10 cellular contexts compared by ENCODE assay signal in genomic region chr13:41696163-41697003, GRCh38.
DNase-seq lines count a peak whose midpoint lies in the region; ATAC-seq and TF ChIP-seq lines count a peak whose summit lies in the region.
"Had no signal": no experiment of that assay in that cellular context is flagged by ENCODE, and none has a peak within 500 bp of the region (broad histone marks: within the 10 kb centered on the region; RNA-seq: fewer than 3 reads in every experiment).

No MANE protein-coding gene starts in this region.

- DNase-seq in EH (ENCODE audit: low read depth) (peak; percentile 93), NCI-H226 (peak; percentile 79), epithelial cell of prostate (ENCODE audit: low read depth, low spot score) (peak; percentile 97), osteoblast (ENCODE audit: insufficient read length, low spot score, missing footprints) (peak; percentile 73), NCI-H187 (lab: John Stamatoyannopoulos, UW) (no peak), mesenteric fat pad (ENCODE audit: low spot score) (no peak), testis (no peak)
- DNase-seq: activated CD8-positive, alpha-beta memory T cell treated with anti-CD3 and anti-CD28 coated beads for 24 hours; KG1 had no signal

- intact Hi-C loops in testis (cut with DNase I; ENCODE audit: low total_unique reads), result no loop called here

- H3K4me3 ChIP-seq in osteoblast (ENCODE audit: insufficient read depth, low read length), result no peak overlapping the region
- H3K4me3 ChIP-seq in testis, result no peak overlapping the region

- no peaks in the 10 kb centered on the region for H3K79me2 ChIP-seq in osteoblast (ENCODE audit: insufficient read depth, low read length)

- no peaks in the 10 kb centered on the region for H3K9me3 ChIP-seq in osteoblast (ENCODE audit: low read depth, low read length)
- H3K9me3 ChIP-seq in testis, result no peaks in the 10 kb centered on the region

- ATAC-seq in HG03571 (IDR thresholded peaks at IDR 0.05; ENCODE audit: unreplicated experiment), result no peak

- H3K36me3 ChIP-seq in osteoblast (ENCODE audit: insufficient read depth, low read length) (no peaks in the 10 kb centered on the region), testis (ENCODE audit: low read depth, missing control alignments) (no peaks in the 10 kb centered on the region)

- peak overlapping the region; percentile 83 for H3K27ac ChIP-seq in epithelial cell of prostate
- peak overlapping the region; percentile 93 for H3K27ac ChIP-seq in osteoblast (ENCODE audit: low read depth, low read length)
- H3K27ac ChIP-seq in testis, result no peak overlapping the region

- TF ChIP-seq CTCF in osteoblast (IDR thresholded peaks at IDR 0.05; ENCODE audit: extremely low read depth, low read depth, low read length) (no peak), testis (IDR thresholded peaks at IDR 0.05) (no peak)

- H3K4me2 ChIP-seq in osteoblast (ENCODE audit: insufficient read depth, low read length), result peak overlapping the region; percentile 40

- H2AFZ ChIP-seq in osteoblast (ENCODE audit: low read length), result no peak overlapping the region

- H3K4me1 ChIP-seq in osteoblast (ENCODE audit: insufficient read depth, low read length) (peaks cover 49% of the 10 kb centered on the region), testis (no peaks in the 10 kb centered on the region)

- H4K20me1 ChIP-seq in osteoblast (ENCODE audit: insufficient read depth, low read length), result no peaks in the 10 kb centered on the region

- TF ChIP-seq POLR2A in testis (IDR thresholded peaks at IDR 0.05), result no peak

- H3K27me3 ChIP-seq in osteoblast (ENCODE audit: insufficient read depth, low read length) (no peaks in the 10 kb centered on the region), testis (no peaks in the 10 kb centered on the region)

Comparison
In these comparisons a context has a peak if more than half of its experiments do, and no peak if none do; other contexts are left out.
1. DNase-seq: peak in EH (single experiment), NCI-H226 (single experiment), epithelial cell of prostate (single experiment) and osteoblast (single experiment); none in NCI-H187 (0 of 2), mesenteric fat pad (single experiment) and testis (single experiment).
2. H3K27ac ChIP-seq: peak in epithelial cell of prostate (single experiment) and osteoblast (single experiment); none in testis (0 of 2).